29 cellular contexts compared by ENCODE assay signal in the genomic region with DNA sequence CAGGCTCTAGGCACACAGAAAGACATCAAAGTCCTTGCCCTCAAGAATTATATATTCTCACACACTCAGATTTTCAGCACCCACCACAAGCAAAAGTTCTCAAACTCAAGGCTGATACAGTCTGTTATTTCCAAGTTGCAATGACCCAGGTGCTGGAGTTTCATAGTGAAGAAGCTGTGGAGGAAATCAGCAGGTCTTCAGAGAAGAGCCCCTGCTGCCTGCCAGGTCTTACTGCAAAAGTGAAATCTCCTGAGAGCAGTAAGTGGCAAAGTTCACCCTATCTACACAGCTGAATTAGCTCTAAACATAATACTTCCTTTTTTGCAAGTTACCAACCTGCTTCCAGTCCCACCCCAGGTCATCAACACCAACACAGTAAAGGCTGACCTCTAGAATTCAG.
DNase-seq lines count a peak whose midpoint lies in the region; ATAC-seq and TF ChIP-seq lines count a peak whose summit lies in the region.
"Had no signal": no experiment of that assay in that cellular context is flagged by ENCODE, and none has a peak within 500 bp of the region (broad histone marks: within the 10 kb centered on the region; RNA-seq: fewer than 3 reads in every experiment).

No MANE protein-coding gene starts in this region.

- H3K27ac ChIP-seq in BLaER1 (no peak overlapping the region), MM.1S (ENCODE audit: low read length) (peak overlapping the region; percentile 82; the same call in 1 of the 2 replicates), trophoblast cell (ENCODE audit: low read depth, low read length) (no peak overlapping the region), dorsolateral prefrontal cortex (no peak overlapping the region)
- H3K27ac ChIP-seq: HL-60, KMS-11, prostate gland, right lobe of liver had no signal

- H3K4me1 Mint-ChIP-seq in endothelial cell (ENCODE audit: unreplicated experiment): peaks cover 17% of the 10 kb centered on the region
- H3K4me1 Mint-ChIP-seq in activated CD4-positive, alpha-beta T cell treated with anti-CD3 and anti-CD28 coated beads for 36 hours: peaks cover 9% of the 10 kb centered on the region
- H3K4me1 Mint-ChIP-seq: naive thymus-derived CD4-positive, alpha-beta T cell; T-cell had no signal

- H3F3A ChIP-seq in MM.1S (ENCODE audit: insufficient read depth, low read length): peaks cover 30% of the 10 kb centered on the region

- H3K9ac ChIP-seq in BLaER1 (no peak overlapping the region), MM.1S (ENCODE audit: low read length) (peak overlapping the region; percentile 2; the same call in 1 of the 2 replicates), trophoblast cell (ENCODE audit: low read length) (no peak overlapping the region)
- H3K9ac ChIP-seq: KMS-11 had no signal

- H2AFZ ChIP-seq in MM.1S (ENCODE audit: low read length) (no peak overlapping the region), trophoblast cell (ENCODE audit: insufficient read depth, low read length, poor library complexity) (no peak overlapping the region)

- no peak overlapping the region for H3K18ac ChIP-seq in trophoblast cell (ENCODE audit: low read length)

- no peaks in the 10 kb centered on the region for H3K36me3 ChIP-seq in BLaER1
- no peaks in the 10 kb centered on the region for H3K36me3 ChIP-seq in MM.1S (replicated peaks; ENCODE audit: insufficient read depth, low read length)
- peaks cover 0 to 5% of the 10 kb centered on the region in 2 experiments for H3K36me3 ChIP-seq in trophoblast cell (ENCODE audit: control insufficient read depth in 1 of 2, insufficient read depth in 2 of 2, low read length in 2 of 2)
- H3K36me3 ChIP-seq: prostate gland had no signal

- H4K20me1 ChIP-seq in BLaER1 (no peaks in the 10 kb centered on the region), MM.1S (ENCODE audit: insufficient read depth, low read length) (no peaks in the 10 kb centered on the region)

- DNase-seq in MM.1S: peak; percentile 68
- no peak for DNase-seq in endothelial cell (ENCODE audit: low spot score)
- no peak for DNase-seq in trophoblast cell
- DNase-seq in effector CD4-positive, alpha-beta T cell: no peak
- no peak for DNase-seq in dorsolateral prefrontal cortex
- DNase-seq in activated CD4-positive, alpha-beta T cell treated with anti-CD3 and anti-CD28 coated beads for 36 hours: no peak
- DNase-seq: activated CD4-positive, alpha-beta T cell treated with anti-CD3 and anti-CD28 coated beads, Interleukin-2, amount 10 ng/mL, durations not matched to agents 24 days and 14 days; activated effector memory CD4-positive, alpha-beta T cell treated with Interleukin-2 at 50 U/mL for 16 hours; activated T-cell treated with anti-CD3 and anti-CD28 coated beads, Interleukin-2, amount 50 U/mL, for 1 hour; anterior cingulate cortex; CD4-positive, alpha-beta T cell; effector CD8-positive, alpha-beta T cell; H9; left ventricle myocardium superior; naive thymus-derived CD4-positive, alpha-beta T cell; NCI-H1436; NCI-H2107; NCI-H748 treated with DMSO at 0.1 percent for 48 hours; occipital lobe; right lobe of liver; stimulated activated CD4-positive, alpha-beta T cell treated with anti-CD3 and anti-CD28 coated beads, Interleukin-4, amount 100 ng/mL, for 1 hour; T-cell had no signal

- H3K27me3 ChIP-seq in BLaER1 (no peaks in the 10 kb centered on the region), MM.1S (replicated peaks; ENCODE audit: insufficient read depth, low read length) (no peaks in the 10 kb centered on the region), trophoblast cell (ENCODE audit: insufficient read depth, low read length) (no peaks in the 10 kb centered on the region), dorsolateral prefrontal cortex (no peaks in the 10 kb centered on the region)
- H3K27me3 ChIP-seq: right lobe of liver had no signal

- no peak overlapping the region for H3K23ac ChIP-seq in trophoblast cell (ENCODE audit: low read length)

- peaks cover 21% of the 10 kb centered on the region for H3K79me2 ChIP-seq in MM.1S (ENCODE audit: low read length)
- no peaks in the 10 kb centered on the region for H3K79me2 ChIP-seq in trophoblast cell (ENCODE audit: control insufficient read depth, insufficient read depth, low read length, poor library complexity)

- peaks cover 13% of the 10 kb centered on the region for H3K36me3 Mint-ChIP-seq in endothelial cell (ENCODE audit: low read depth, unreplicated experiment)
- H3K36me3 Mint-ChIP-seq in activated CD4-positive, alpha-beta T cell treated with anti-CD3 and anti-CD28 coated beads for 36 hours (ENCODE audit: low read depth): no peaks in the 10 kb centered on the region
- H3K36me3 Mint-ChIP-seq: activated naive CD8-positive, alpha-beta T cell; T-cell had no signal

- H3K9me2 ChIP-seq in MM.1S (replicated peaks; ENCODE audit: insufficient read depth, low read length): no peaks in the 10 kb centered on the region

- ATAC-seq in GM19452 (IDR thresholded peaks at IDR 0.05; ENCODE audit: unreplicated experiment): no peak
- ATAC-seq in activated CD4-positive, alpha-beta T cell treated with anti-CD3 and anti-CD28 coated beads for 36 hours: no peak
- ATAC-seq: left ventricle myocardium superior; naive thymus-derived CD4-positive, alpha-beta T cell; T-cell had no signal

- H3K4me2 ChIP-seq in BLaER1: peak overlapping the region; percentile 79
- H3K4me2 ChIP-seq in MM.1S (ENCODE audit: low read depth, low read length): peak overlapping the region; percentile 64
- peak overlapping the region; percentile 14 for H3K4me2 ChIP-seq in trophoblast cell (ENCODE audit: low read length)
- H3K4me2 ChIP-seq: KMS-11 had no signal

- no peak overlapping the region for H3K27ac Mint-ChIP-seq in endothelial cell (ENCODE audit: unreplicated experiment)
- no peak overlapping the region for H3K27ac Mint-ChIP-seq in activated CD4-positive, alpha-beta T cell treated with anti-CD3 and anti-CD28 coated beads for 36 hours
- H3K27ac Mint-ChIP-seq: activated CD4-positive, alpha-beta T cell treated with anti-CD3 and anti-CD28 coated beads, Interleukin-2, amount 10 ng/mL, durations not matched to agents 24 days and 14 days; activated naive CD8-positive, alpha-beta T cell; CD4-positive, alpha-beta T cell; naive thymus-derived CD4-positive, alpha-beta T cell; T-cell; type B pancreatic cell had no signal

- TF ChIP-seq CTCF in MM.1S (IDR thresholded peaks at IDR 0.05; ENCODE audit: low read length): peak; percentile 36
- TF ChIP-seq CTCF in endothelial cell (IDR thresholded peaks at IDR 0.05; ENCODE audit: unreplicated experiment): no peak
- TF ChIP-seq CTCF in dorsolateral prefrontal cortex (IDR thresholded peaks at IDR 0.05 in 54 of 56, conservative IDR thresholded peaks at IDR 0.05 in 2 of 56; ENCODE audit: low read depth in 1 of 56, partially characterized antibody in 56 of 56): no peak

- no peaks in the 10 kb centered on the region for H3K9me3 Mint-ChIP-seq in endothelial cell (ENCODE audit: unreplicated experiment)
- no peaks in the 10 kb centered on the region for H3K9me3 Mint-ChIP-seq in activated CD4-positive, alpha-beta T cell treated with anti-CD3 and anti-CD28 coated beads for 36 hours (ENCODE audit: low read depth)
- H3K9me3 Mint-ChIP-seq: activated CD4-positive, alpha-beta T cell treated with anti-CD3 and anti-CD28 coated beads, Interleukin-2, amount 10 ng/mL, durations not matched to agents 24 days and 14 days; CD4-positive, alpha-beta T cell; T-cell; type B pancreatic cell had no signal

- H3K27me3 Mint-ChIP-seq in endothelial cell (ENCODE audit: unreplicated experiment): no peaks in the 10 kb centered on the region
- peaks cover 23% of the 10 kb centered on the region for H3K27me3 Mint-ChIP-seq in activated CD4-positive, alpha-beta T cell treated with anti-CD3 and anti-CD28 coated beads for 36 hours
- H3K27me3 Mint-ChIP-seq: type B pancreatic cell had no signal

- no peak overlapping the region for H4K12ac ChIP-seq in trophoblast cell (ENCODE audit: low read depth, low read length)

- no peak overlapping the region for H2BK5ac ChIP-seq in trophoblast cell (ENCODE audit: low read depth, low read length, poor library complexity)

- POLR2A ChIA-PET in activated CD4-positive, alpha-beta T cell treated with anti-CD3 and anti-CD28 coated beads for 36 hours (lab: Charles Lee): no interaction called here

- intact Hi-C loops in dorsolateral prefrontal cortex (cut with DNase I): no loop called here
- intact Hi-C loops in activated CD4-positive, alpha-beta T cell treated with anti-CD3 and anti-CD28 coated beads for 36 hours (cut with DNase I, micrococcal nuclease): no loop called here

- CTCF ChIA-PET in activated CD4-positive, alpha-beta T cell treated with anti-CD3 and anti-CD28 coated beads for 36 hours (lab: Charles Lee): no interaction called here

- H2BK120ac ChIP-seq in trophoblast cell (ENCODE audit: insufficient read depth, low read length, poor library complexity): no peak overlapping the region

- H4K91ac ChIP-seq in trophoblast cell (ENCODE audit: low read depth, low read length): no peak overlapping the region

- H4K8ac ChIP-seq in trophoblast cell (ENCODE audit: low read depth, low read length): no peak overlapping the region

- H2BK12ac ChIP-seq in trophoblast cell (ENCODE audit: low read length): no peak overlapping the region

- peak overlapping the region; percentile 51 for H3K4me3 Mint-ChIP-seq in endothelial cell (ENCODE audit: unreplicated experiment)
- H3K4me3 Mint-ChIP-seq in activated CD4-positive, alpha-beta T cell treated with anti-CD3 and anti-CD28 coated beads for 36 hours: no peak overlapping the region
- H3K4me3 Mint-ChIP-seq: activated CD4-positive, alpha-beta T cell treated with anti-CD3 and anti-CD28 coated beads, Interleukin-2, amount 10 ng/mL, durations not matched to agents 24 days and 14 days; activated naive CD8-positive, alpha-beta T cell; CD4-positive, alpha-beta T cell; H9; naive thymus-derived CD4-positive, alpha-beta T cell; T-cell; type B pancreatic cell had no signal

- no peak overlapping the region for H3K14ac ChIP-seq in trophoblast cell (ENCODE audit: low read length)

- no peak overlapping the region for H2AK5ac ChIP-seq in trophoblast cell (ENCODE audit: low read length)

- H3K4me3 ChIP-seq in BLaER1: no peak overlapping the region
- no peak overlapping the region for H3K4me3 ChIP-seq in MM.1S (ENCODE audit: low read length)
- no peak overlapping the region for H3K4me3 ChIP-seq in trophoblast cell (ENCODE audit: low read depth, low read length)
- H3K4me3 ChIP-seq in dorsolateral prefrontal cortex: no peak overlapping the region
- H3K4me3 ChIP-seq: prostate gland, right lobe of liver had no signal

- no peak overlapping the region for H3K4ac ChIP-seq in trophoblast cell (ENCODE audit: low read depth, low read length)

- peaks cover 29% of the 10 kb centered on the region for H3K4me1 ChIP-seq in BLaER1
- H3K4me1 ChIP-seq in MM.1S (ENCODE audit: low read length): peaks cover 37% of the 10 kb centered on the region
- no peaks in the 10 kb centered on the region for H3K4me1 ChIP-seq in trophoblast cell (ENCODE audit: control insufficient read depth in 1 of 2, insufficient read depth in 2 of 2, low read length in 2 of 2)
- H3K4me1 ChIP-seq: prostate gland had no signal

- H3K9me3 ChIP-seq in BLaER1: no peaks in the 10 kb centered on the region
- H3K9me3 ChIP-seq in MM.1S (replicated peaks; ENCODE audit: insufficient read depth, low read length): no peaks in the 10 kb centered on the region
- H3K9me3 ChIP-seq in trophoblast cell (ENCODE audit: insufficient read depth, low read depth, low read length): no peaks in the 10 kb centered on the region
- H3K9me3 ChIP-seq: prostate gland, right lobe of liver had no signal

- no peaks in the 10 kb centered on the region for H3K79me1 ChIP-seq in trophoblast cell (ENCODE audit: low read length)

Comparison
In these comparisons a context has a peak if more than half of its experiments do, and no peak if none do; other contexts are left out.
1. H3K4me2 ChIP-seq: peak in every context shown above with its lines; median percentile 79 in BLaER1; 64 in MM.1S; 14 in trophoblast cell.